Comparison of ENCODE assay signal across 2 cellular contexts in the genomic region with DNA sequence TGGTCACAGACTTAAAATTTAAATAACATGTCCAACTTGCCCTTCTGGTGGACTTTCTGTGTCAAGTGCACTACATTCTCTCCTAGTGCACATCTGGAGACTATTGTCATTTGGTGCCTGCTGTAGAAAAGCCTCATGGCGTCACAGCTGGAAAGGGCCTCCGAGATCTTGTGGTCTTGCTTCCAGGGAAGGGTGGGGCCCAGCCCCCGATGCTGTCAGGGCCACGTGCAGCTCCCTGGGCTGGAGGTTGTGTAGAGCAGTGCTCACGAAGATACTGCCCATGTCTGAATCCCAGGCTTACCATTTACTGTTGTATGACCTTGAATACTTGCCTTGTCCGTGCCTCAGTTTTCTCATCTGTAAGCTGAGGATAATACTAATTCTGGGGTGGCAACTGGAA.
TF ChIP-seq lines count a peak whose summit lies in the region.

No MANE protein-coding gene starts in this region.

TF ChIP-seq in A549, 52 proteins besides CTCF, POLR2A, EP300 and RAD21:
- TF ChIP-seq, protein P1, sequence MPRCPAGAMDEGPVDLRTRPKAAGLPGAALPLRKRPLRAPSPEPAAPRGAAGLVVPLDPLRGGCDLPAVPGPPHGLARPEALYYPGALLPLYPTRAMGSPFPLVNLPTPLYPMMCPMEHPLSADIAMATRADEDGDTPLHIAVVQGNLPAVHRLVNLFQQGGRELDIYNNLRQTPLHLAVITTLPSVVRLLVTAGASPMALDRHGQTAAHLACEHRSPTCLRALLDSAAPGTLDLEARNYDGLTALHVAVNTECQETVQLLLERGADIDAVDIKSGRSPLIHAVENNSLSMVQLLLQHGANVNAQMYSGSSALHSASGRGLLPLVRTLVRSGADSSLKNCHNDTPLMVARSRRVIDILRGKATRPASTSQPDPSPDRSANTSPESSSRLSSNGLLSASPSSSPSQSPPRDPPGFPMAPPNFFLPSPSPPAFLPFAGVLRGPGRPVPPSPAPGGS (IDR thresholded peaks at IDR 0.05), result no peak
- no peak for TF ChIP-seq FOSB (CRISPR knock-in tag; IDR thresholded peaks at IDR 0.05)
- TF ChIP-seq RCOR1 (IDR thresholded peaks at IDR 0.05; ENCODE audit: low read depth, low read length), result no peak
- TF ChIP-seq CHD2 (IDR thresholded peaks at IDR 0.05; ENCODE audit: low read length, partially characterized antibody), result no peak
- TF ChIP-seq, protein P2, sequence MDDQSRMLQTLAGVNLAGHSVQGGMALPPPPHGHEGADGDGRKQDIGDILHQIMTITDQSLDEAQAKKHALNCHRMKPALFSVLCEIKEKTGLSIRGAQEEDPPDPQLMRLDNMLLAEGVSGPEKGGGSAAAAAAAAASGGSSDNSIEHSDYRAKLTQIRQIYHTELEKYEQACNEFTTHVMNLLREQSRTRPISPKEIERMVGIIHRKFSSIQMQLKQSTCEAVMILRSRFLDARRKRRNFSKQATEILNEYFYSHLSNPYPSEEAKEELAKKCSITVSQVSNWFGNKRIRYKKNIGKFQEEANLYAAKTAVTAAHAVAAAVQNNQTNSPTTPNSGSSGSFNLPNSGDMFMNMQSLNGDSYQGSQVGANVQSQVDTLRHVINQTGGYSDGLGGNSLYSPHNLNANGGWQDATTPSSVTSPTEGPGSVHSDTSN (IDR thresholded peaks at IDR 0.05), result no peak

TF ChIP-seq in IMR-90, 13 proteins besides CTCF, POLR2A, EP300 and RAD21:
- TF ChIP-seq MXI1 (IDR thresholded peaks at IDR 0.05; ENCODE audit: borderline replicate concordance, low read depth, low read length) (no peak), RFX5 (IDR thresholded peaks at IDR 0.05; ENCODE audit: low read depth, low read length) (no peak), CHD1 (IDR thresholded peaks at IDR 0.05; ENCODE audit: low read depth, low read length) (no peak)
